Comparison of ENCODE assay signal across 8 cellular contexts in genomic region chr17:38868095-38868967, GRCh38. TPM values are rescaled to one million over a fixed set of nuclear protein-coding genes. Genes with fewer than 3 reads are reported as not detected.
A peak's percentile ranks its signal among the peaks of the same experiment; 100 is the strongest.
DNase-seq lines count a peak whose midpoint lies in the region; ATAC-seq, FAIRE-seq and TF ChIP-seq lines count a peak whose summit lies in the region.

No MANE protein-coding gene starts in this region.

- H3K27ac Mint-ChIP-seq in endothelial cell (ENCODE audit: unreplicated experiment), result peak overlapping the region; percentile 89

- H3K27me3 ChIP-seq in muscle layer of duodenum (ENCODE audit: low read depth, low read length), result no peaks in the 10 kb centered on the region

- no peak for TF ChIP-seq CTCF in endothelial cell (IDR thresholded peaks at IDR 0.05; ENCODE audit: unreplicated experiment)

- peaks cover 13% of the 10 kb centered on the region for H3K36me3 Mint-ChIP-seq in endothelial cell (ENCODE audit: low read depth, unreplicated experiment)

- peak; percentile 60 for DNase-seq in ACHN
- no peak for DNase-seq in GM12892 (ENCODE audit: insufficient read length)
- peak; percentile 63 for DNase-seq in RPMI7951 (ENCODE audit: low read depth)
- peak; percentile 36 for DNase-seq in endothelial cell (ENCODE audit: low spot score)
- DNase-seq in COR-L47 (lab: John Stamatoyannopoulos, UW), result no peak
- no peak for DNase-seq in NCI-H774 (lab: John Stamatoyannopoulos, UW)

- peak overlapping the region; percentile 98 for H3K4me3 Mint-ChIP-seq in endothelial cell (ENCODE audit: unreplicated experiment)

- in situ Hi-C loops in ACHN (cut with HindIII; ENCODE audit: low pct_ligation_motif_present, low pct_unique_long_range_greater_than_20kb, low sequenced_read_pairs), result no loop called here

- H3K9me3 Mint-ChIP-seq in endothelial cell (ENCODE audit: unreplicated experiment), result no peaks in the 10 kb centered on the region

- H3K4me1 ChIP-seq in muscle layer of duodenum (ENCODE audit: control insufficient read depth in 1 of 2, insufficient read depth in 2 of 2, low read length in 2 of 2), result peaks cover 26 to 30% of the 10 kb centered on the region in 2 donors

- peaks cover 31% of the 10 kb centered on the region for H3K27me3 Mint-ChIP-seq in endothelial cell (ENCODE audit: unreplicated experiment)

- no peaks in the 10 kb centered on the region for H3K9me3 ChIP-seq in muscle layer of duodenum (ENCODE audit: control insufficient read depth in 1 of 2, low read length in 2 of 2)

- no peak for ATAC-seq in GM18520 (IDR thresholded peaks at IDR 0.05; ENCODE audit: unreplicated experiment)

- peaks cover 0 to 4% of the 10 kb centered on the region in 2 donors for H3K36me3 ChIP-seq in muscle layer of duodenum (ENCODE audit: control insufficient read depth in 1 of 2, insufficient read depth in 2 of 2, low read length in 2 of 2)

- H3K27ac ChIP-seq in muscle layer of duodenum (ENCODE audit: low read length), result peak overlapping the region; percentile 90

- peak; percentile 74 for FAIRE-seq in GM12892 (lab: Jason Lieb, UNC)

- H3K4me1 Mint-ChIP-seq in endothelial cell (ENCODE audit: unreplicated experiment), result peaks cover 34% of the 10 kb centered on the region

- TF ChIP-seq POLR2A in GM12892 (IDR thresholded peaks at IDR 0.05; ENCODE audit: low read depth, low read length), result no peak

- H3K4me3 ChIP-seq in muscle layer of duodenum (ENCODE audit: low read depth in 1 of 2, low read length in 2 of 2), result peak overlapping the region; percentile 75 to 100

RNA-seq across cellular contexts. Expression of gene LASP1, which starts 1.5 kb away (rescaled TPM):
- 48.4 TPM for polyA plus RNA-seq in GM12892 (2012; ENCODE audit: missing spikeins)
- total RNA-seq in RPMI7951 (2014; rRNA removed; shearing (Covaris generic)), result 120 and 135 TPM in 2 replicates
- 146 TPM for total RNA-seq in endothelial cell (ENCODE audit: unreplicated experiment)

RNA-seq across cellular contexts. Expression of gene RPL23, which starts 14.8 kb away (rescaled TPM):
- 4,815 TPM for polyA plus RNA-seq in GM12892 (2012; ENCODE audit: missing spikeins)
- total RNA-seq in RPMI7951 (2014; rRNA removed; shearing (Covaris generic)), result 1,124 and 1,333 TPM in 2 replicates
- 2,464 TPM for total RNA-seq in endothelial cell (ENCODE audit: unreplicated experiment)

RNA-seq across cellular contexts. Expression of gene CWC25, which starts 43.2 kb away (rescaled TPM):
- polyA plus RNA-seq in GM12892 (2012; ENCODE audit: missing spikeins), result 21.9 TPM
- 7.2 and 7.6 TPM in 2 replicates for total RNA-seq in RPMI7951 (2014; rRNA removed; shearing (Covaris generic))
- 18.1 TPM for total RNA-seq in endothelial cell (ENCODE audit: unreplicated experiment)

Comparison
In these comparisons a context has a peak if more than half of its experiments do, and no peak if none do; other contexts are left out.
1. DNase-seq: peak in ACHN (single experiment), RPMI7951 (single experiment) and endothelial cell (single experiment); none in GM12892 (single experiment), COR-L47 (single experiment) and NCI-H774 (single experiment).